Comparison of ENCODE assay signal across 12 cellular contexts in genomic region chr9:120109242-120109641, GRCh38.
A peak's percentile ranks its signal among the peaks of the same experiment; 100 is the strongest.
DNase-seq lines count a peak whose midpoint lies in the region; ATAC-seq and TF ChIP-seq lines count a peak whose summit lies in the region.
"Had no signal": no experiment of that assay in that cellular context is flagged by ENCODE, and none has a peak within 500 bp of the region (broad histone marks: within the 10 kb centered on the region; RNA-seq: fewer than 3 reads in every experiment).

No MANE protein-coding gene starts in this region.

- no peak overlapping the region for H3K27ac Mint-ChIP-seq in activated naive CD8-positive, alpha-beta T cell treated with anti-CD3 and anti-CD28 coated beads, Interleukin-2, amount 50 U/mL, for 24 hours
- H3K27ac Mint-ChIP-seq in activated naive CD4-positive, alpha-beta T cell treated with anti-CD3 and anti-CD28 coated beads, Interleukin-2, amount 50 U/mL, for 72 hours = no peak overlapping the region
- H3K27ac Mint-ChIP-seq: dendritic cell treated with granulocyte-macrophage colony-stimulating factor and Interleukin-4, amounts not matched to agents 40 ng/mL and 50 ng/mL, for 4 days; immature natural killer cell had no signal

- H3K27me3 ChIP-seq in BE2C (no peaks in the 10 kb centered on the region), ovary (no peaks in the 10 kb centered on the region), dorsolateral prefrontal cortex (peaks cover 0 to 3% (median 0%) of the 10 kb centered on the region in 45 donors)

- intact Hi-C loops in ovary (cut with DNase I) = no loop called here
- intact Hi-C loops in dorsolateral prefrontal cortex (cut with DNase I) = no loop called here

- H3K9me3 ChIP-seq in BE2C (no peaks in the 10 kb centered on the region), ovary (no peaks in the 10 kb centered on the region)

- no peak overlapping the region for H3K27ac ChIP-seq in ovary
- H3K27ac ChIP-seq in dorsolateral prefrontal cortex = no peak overlapping the region

- H3K4me3 Mint-ChIP-seq in activated naive CD8-positive, alpha-beta T cell treated with anti-CD3 and anti-CD28 coated beads, Interleukin-2, amount 50 U/mL, for 24 hours = no peak overlapping the region
- H3K4me3 Mint-ChIP-seq: dendritic cell treated with granulocyte-macrophage colony-stimulating factor and Interleukin-4, amounts not matched to agents 40 ng/mL and 50 ng/mL, for 4 days; immature natural killer cell had no signal

- TF ChIP-seq CTCF in BE2C (IDR thresholded peaks at IDR 0.05; ENCODE audit: low read depth, low read length) (peak; percentile 45), GM10266 (IDR thresholded peaks at IDR 0.05; ENCODE audit: control insufficient read depth, insufficient read depth, low read depth, missing control alignments) (peak; percentile 6), ovary (IDR thresholded peaks at IDR 0.05) (no peak), dorsolateral prefrontal cortex (IDR thresholded peaks at IDR 0.05 in 54 of 56, conservative IDR thresholded peaks at IDR 0.05 in 2 of 56; ENCODE audit: low read depth in 1 of 56, partially characterized antibody in 56 of 56) (no peak)

- no peak for ATAC-seq in activated naive CD8-positive, alpha-beta T cell treated with anti-CD3 and anti-CD28 coated beads, Interleukin-2, amount 50 U/mL, for 24 hours
- ATAC-seq in activated naive CD4-positive, alpha-beta T cell treated with anti-CD3 and anti-CD28 coated beads, Interleukin-2, amount 50 U/mL, for 72 hours = no peak

- H3K36me3 Mint-ChIP-seq in activated naive CD8-positive, alpha-beta T cell treated with anti-CD3 and anti-CD28 coated beads, Interleukin-2, amount 50 U/mL, for 24 hours (ENCODE audit: low read depth) = no peaks in the 10 kb centered on the region
- no peaks in the 10 kb centered on the region for H3K36me3 Mint-ChIP-seq in activated naive CD4-positive, alpha-beta T cell treated with anti-CD3 and anti-CD28 coated beads, Interleukin-2, amount 50 U/mL, for 72 hours
- H3K36me3 Mint-ChIP-seq: immature natural killer cell had no signal

- no peaks in the 10 kb centered on the region for H3K4me1 ChIP-seq in BE2C
- H3K4me1 ChIP-seq in ovary (ENCODE audit: insufficient read depth) = no peaks in the 10 kb centered on the region

- no peak overlapping the region for H3K4me3 ChIP-seq in BE2C (ENCODE audit: low read depth, low read length)
- H3K4me3 ChIP-seq in ovary = no peak overlapping the region
- no peak overlapping the region for H3K4me3 ChIP-seq in dorsolateral prefrontal cortex

- peaks cover 2% of the 10 kb centered on the region for H3K27me3 Mint-ChIP-seq in activated naive CD8-positive, alpha-beta T cell treated with anti-CD3 and anti-CD28 coated beads, Interleukin-2, amount 50 U/mL, for 24 hours
- H3K27me3 Mint-ChIP-seq: dendritic cell treated with granulocyte-macrophage colony-stimulating factor and Interleukin-4, amounts not matched to agents 40 ng/mL and 50 ng/mL, for 4 days had no signal

- H3K4me1 Mint-ChIP-seq in activated naive CD8-positive, alpha-beta T cell treated with anti-CD3 and anti-CD28 coated beads, Interleukin-2, amount 50 U/mL, for 24 hours = no peaks in the 10 kb centered on the region
- H3K4me1 Mint-ChIP-seq: immature natural killer cell had no signal

- 49 to 64% (median 56%) methylated on average over 3 of the region's 3 CpGs for WGBS in ovary, 3 donors

- peak; percentile 31 for DNase-seq in BE2C
- DNase-seq in GM10266 (ENCODE audit: extremely low spot score) = no peak
- peak; percentile 62 for DNase-seq in NCI-H460 (ENCODE audit: extremely low read depth, low read depth)
- DNase-seq in germinal center (ENCODE audit: low spot score) = peak; percentile 12
- DNase-seq in ovary = no peak
- no peak for DNase-seq in activated naive CD8-positive, alpha-beta T cell treated with anti-CD3 and anti-CD28 coated beads, Interleukin-2, amount 50 U/mL, for 24 hours
- DNase-seq in dorsolateral prefrontal cortex = no peak
- DNase-seq in activated naive CD4-positive, alpha-beta T cell treated with anti-CD3 and anti-CD28 coated beads, Interleukin-2, amount 50 U/mL, for 72 hours (ENCODE audit: low spot score in 2 of 2) = no peak
- DNase-seq: immature natural killer cell, KG1, T-helper 1 cell had no signal

- no peaks in the 10 kb centered on the region for H3K9me3 Mint-ChIP-seq in activated naive CD8-positive, alpha-beta T cell treated with anti-CD3 and anti-CD28 coated beads, Interleukin-2, amount 50 U/mL, for 24 hours
- peaks cover 0 to 4% of the 10 kb centered on the region in 2 donors for H3K9me3 Mint-ChIP-seq in activated naive CD4-positive, alpha-beta T cell treated with anti-CD3 and anti-CD28 coated beads, Interleukin-2, amount 50 U/mL, for 72 hours
- H3K9me3 Mint-ChIP-seq: dendritic cell treated with granulocyte-macrophage colony-stimulating factor and Interleukin-4, amounts not matched to agents 40 ng/mL and 50 ng/mL, for 4 days; immature natural killer cell had no signal

- TF ChIP-seq POLR2A in ovary (IDR thresholded peaks at IDR 0.05) = no peak

- no peak for TF ChIP-seq EP300 in ovary (IDR thresholded peaks at IDR 0.05)

- H3K36me3 ChIP-seq in BE2C = no peaks in the 10 kb centered on the region
- H3K36me3 ChIP-seq in ovary = no peaks in the 10 kb centered on the region

Comparison
In these comparisons a context has a peak if more than half of its experiments do, and no peak if none do; other contexts are left out.
1. DNase-seq: peak in BE2C (single experiment), NCI-H460 (single experiment) and germinal center (single experiment); none in GM10266 (single experiment), ovary (0 of 5), activated naive CD8-positive, alpha-beta T cell treated with anti-CD3 and anti-CD28 coated beads, Interleukin-2, amount 50 U/mL, for 24 hours (single experiment), dorsolateral prefrontal cortex (0 of 10) and activated naive CD4-positive, alpha-beta T cell treated with anti-CD3 and anti-CD28 coated beads, Interleukin-2, amount 50 U/mL, for 72 hours (0 of 2).
2. CTCF ChIP-seq: peak in BE2C (single experiment) and GM10266 (single experiment); none in ovary (0 of 3) and dorsolateral prefrontal cortex (0 of 56).